27 cellular contexts compared by ENCODE assay signal in genomic region chr22:21845558-21846452, GRCh38. TPM values are rescaled to one million over a fixed set of nuclear protein-coding genes. Genes with fewer than 3 reads are reported as not detected.
DNase-seq lines count a peak whose midpoint lies in the region; ATAC-seq, FAIRE-seq and TF ChIP-seq lines count a peak whose summit lies in the region.
"Had no signal": no experiment of that assay in that cellular context is flagged by ENCODE, and none has a peak within 500 bp of the region (broad histone marks: within the 10 kb centered on the region; RNA-seq: fewer than 3 reads in every experiment).

No MANE protein-coding gene starts in this region.

- no peaks in the 10 kb centered on the region for H3K36me3 Mint-ChIP-seq in natural killer cell
- no peaks in the 10 kb centered on the region for H3K36me3 Mint-ChIP-seq in natural killer cell treated with Interleukin-12 subunit alpha and Interleukin-12 subunit beta and Interleukin-15 and Interleukin-18, amount 100 ng/mL, for 72 hours

- CTCF ChIA-PET in K562 (lab: Yijun Ruan, JAX; ENCODE audit: low intra/inter-chr PET ratio), result interaction anchor here (0.7 kb wide), 1 partner anchor 50 kb away, joined by 3 read pairs; no protein-coding TSS in a partner anchor

- POLR2A ChIA-PET in K562 (lab: Yijun Ruan, JAX), result interaction anchor here (0.5 to 45.6 kb wide), 7 partner anchors 9 to 88 kb away, joined by 3 to 1351 read pairs (median 4); partner anchors contain the start of gene MAPK1

- peaks cover 47% of the 10 kb centered on the region for H3K36me3 ChIP-seq in K562 (ENCODE audit: control insufficient read depth, insufficient read depth, low read length)
- H3K36me3 ChIP-seq: pancreas, Peyer's patch had no signal

- WGBS in K562 (ENCODE audit: insufficient coverage, low coverage, missing lambda C conversion rate), result 93% methylated on average over 1 of the region's 1 CpG
- 85% methylated on average over 1 of the region's 1 CpG for WGBS in right cardiac atrium

- no peak overlapping the region for H2AFZ ChIP-seq in K562 (ENCODE audit: low read depth, low read length)
- H2AFZ ChIP-seq: GM23248 had no signal

- peaks cover 88% of the 10 kb centered on the region for H3K79me2 ChIP-seq in K562 (ENCODE audit: control insufficient read depth, insufficient read depth, low read length)

- ATAC-seq in natural killer cell (no peak), K562 (peak; percentile 1), right cardiac atrium (peak; percentile 23 to 38), GM19351 (IDR thresholded peaks at IDR 0.05; ENCODE audit: unreplicated experiment) (no peak), HG02970 (IDR thresholded peaks at IDR 0.05; ENCODE audit: low FRiP score, unreplicated experiment) (no peak)
- ATAC-seq in natural killer cell treated with Interleukin-12 subunit alpha and Interleukin-12 subunit beta and Interleukin-15 and Interleukin-18, amount 100 ng/mL, for 72 hours, result no peak
- ATAC-seq: activated T-cell treated with anti-CD3 and anti-CD28 coated beads, Interleukin-2, amount 50 U/mL, for 72 hours; pancreas; stimulated activated memory B cell treated with anti-CD40 and anti-IgM and Interleukin-4, amounts not matched to agents 10 μg/mL and 1 μg/mL and 100 μg/mL, for 72 hours had no signal

- in situ Hi-C loops in K562 (cut with MboI), result no loop called here

- no peak for TF ChIP-seq EP300 in K562 (IDR thresholded peaks at IDR 0.05; ENCODE audit: low read length)

- no peak for FAIRE-seq in K562 (lab: Jason Lieb, UNC)
- FAIRE-seq: endometrium, GM12892, GM19239, pancreas had no signal

- H3K4me2 ChIP-seq in K562 (ENCODE audit: insufficient read depth, low read length), result no peak overlapping the region

- intact Hi-C loops in natural killer cell (cut with micrococcal nuclease) (no loop called here), K562 (cut with micrococcal nuclease) (no loop called here), right cardiac atrium (cut with DNase I) (no loop called here)

- H3K27ac Mint-ChIP-seq in natural killer cell, result peak overlapping the region; percentile 62 to 65
- peak overlapping the region in 1 of 2 donors; percentile 52 for H3K27ac Mint-ChIP-seq in natural killer cell treated with Interleukin-12 subunit alpha and Interleukin-12 subunit beta and Interleukin-15 and Interleukin-18, amount 100 ng/mL, for 72 hours
- H3K27ac Mint-ChIP-seq: activated CD4-positive, alpha-beta memory T cell treated with anti-CD3 and anti-CD28 coated beads, Interleukin-2, amount 10 ng/mL, durations not matched to agents 7 days and 5 days; CD4-positive, alpha-beta T cell; T-helper 2 cell treated with Interferon-gamma antibody and Interleukin-4, amounts not matched to agents 5 μg/mL and 100 μg/mL, for 36 hours had no signal

- no peak for TF ChIP-seq POLR2A in K562 (conservative IDR thresholded peaks at IDR 0.05)

- H3K9me1 ChIP-seq in K562 (ENCODE audit: control insufficient read depth, insufficient read depth, low read length), result peaks cover 16% of the 10 kb centered on the region

- H3K9me3 Mint-ChIP-seq in natural killer cell, result no peaks in the 10 kb centered on the region
- H3K9me3 Mint-ChIP-seq in natural killer cell treated with Interleukin-12 subunit alpha and Interleukin-12 subunit beta and Interleukin-15 and Interleukin-18, amount 100 ng/mL, for 72 hours, result no peaks in the 10 kb centered on the region
- H3K9me3 Mint-ChIP-seq: activated CD4-positive, alpha-beta memory T cell treated with anti-CD3 and anti-CD28 coated beads, Interleukin-2, amount 10 ng/mL, durations not matched to agents 7 days and 5 days; activated naive CD4-positive, alpha-beta T cell treated with anti-CD3 and anti-CD28 coated beads, Interleukin-2, amount 50 U/mL, for 24 hours; activated T-cell treated with anti-CD3 and anti-CD28 coated beads, Interleukin-2, amount 50 U/mL, for 72 hours; CD4-positive, alpha-beta T cell; stimulated activated memory B cell treated with anti-CD40 and anti-IgM and Interleukin-4, amounts not matched to agents 10 μg/mL and 1 μg/mL and 100 μg/mL, for 72 hours; T-helper 2 cell treated with Interferon-gamma antibody and Interleukin-4, amounts not matched to agents 5 μg/mL and 100 μg/mL, for 36 hours had no signal

- H3K4me1 ChIP-seq in K562 (replicated peaks in 1 of 2; ENCODE audit: control insufficient read depth in 2 of 2, insufficient read depth in 2 of 2, low read length in 2 of 2) (peaks cover 9 to 24% of the 10 kb centered on the region in 2 experiments; a peak in 4 of 5 replicates), right cardiac atrium (ENCODE audit: control insufficient read depth, insufficient read depth, low read length) (peaks cover 13% of the 10 kb centered on the region)

- no peaks in the 10 kb centered on the region for H3K27me3 Mint-ChIP-seq in natural killer cell (ENCODE audit: low read depth in 2 of 2)
- no peaks in the 10 kb centered on the region for H3K27me3 Mint-ChIP-seq in natural killer cell treated with Interleukin-12 subunit alpha and Interleukin-12 subunit beta and Interleukin-15 and Interleukin-18, amount 100 ng/mL, for 72 hours
- H3K27me3 Mint-ChIP-seq: activated CD4-positive, alpha-beta memory T cell treated with anti-CD3 and anti-CD28 coated beads, Interleukin-2, amount 10 ng/mL, durations not matched to agents 7 days and 5 days; activated naive CD4-positive, alpha-beta T cell treated with anti-CD3 and anti-CD28 coated beads, Interleukin-2, amount 50 U/mL, for 24 hours; CD4-positive, alpha-beta T cell; stimulated activated memory B cell treated with anti-CD40 and anti-IgM and Interleukin-4, amounts not matched to agents 10 μg/mL and 1 μg/mL and 100 μg/mL, for 72 hours had no signal

- peaks cover 73 to 80% of the 10 kb centered on the region in 2 donors for H3K4me1 Mint-ChIP-seq in natural killer cell
- H3K4me1 Mint-ChIP-seq in natural killer cell treated with Interleukin-12 subunit alpha and Interleukin-12 subunit beta and Interleukin-15 and Interleukin-18, amount 100 ng/mL, for 72 hours (ENCODE audit: low read depth in 2 of 2), result peaks cover 54 to 57% of the 10 kb centered on the region in 2 donors

- TF ChIP-seq CTCF in natural killer cell (IDR thresholded peaks at IDR 0.05) (no peak), K562 (IDR thresholded peaks at IDR 0.05 in 2 of 3, conservative IDR thresholded peaks at IDR 0.05 in 1 of 3; ENCODE audit: insufficient read depth in 2 of 3, low read depth in 1 of 3, low read length in 3 of 3) (no peak)

- H3K27ac ChIP-seq in K562 (ENCODE audit: extremely low read depth, low read depth, low read length), result 0 out of 3 replicates have a peak overlapping the region, but pooled peaks have one; percentile 0
- peak overlapping the region; percentile 70 for H3K27ac ChIP-seq in right cardiac atrium (ENCODE audit: low read length)
- H3K27ac ChIP-seq: GM23248, HL-60, pancreas, Peyer's patch, SK-N-MC, testis had no signal

- DNase-seq in natural killer cell (no peak), K562 (ENCODE audit: extremely low read depth in 1 of 4, low spot score in 3 of 4) (peak in 1 of 4 experiments; percentile 62), right cardiac atrium (no peak), hypothalamus (lab: John Stamatoyannopoulos, UW) (no peak), NCI-H748 treated with DMSO at 0.1 percent for 48 hours (lab: John Stamatoyannopoulos, UW) (no peak)
- DNase-seq in natural killer cell treated with Interleukin-12 subunit alpha and Interleukin-12 subunit beta and Interleukin-15 and Interleukin-18, amount 100 ng/mL, for 72 hours (ENCODE audit: low spot score), result no peak
- DNase-seq: activated CD4-positive, alpha-beta memory T cell treated with anti-CD3 and anti-CD28 coated beads, Interleukin-2, amount 10 ng/mL, durations not matched to agents 7 days and 5 days; activated T-cell treated with anti-CD3 and anti-CD28 coated beads, Interleukin-2, amount 50 U/mL, for 72 hours; CD4-positive, alpha-beta T cell; cortex of kidney; GM23248; IMR-90; NCI-H1417 treated with DMSO at 0.1 percent for 48 hours; NCI-H226; pancreas; Peyer's patch; testis had no signal

- H4K20me1 ChIP-seq in K562 (replicated peaks; ENCODE audit: control insufficient read depth, insufficient read depth, low read length), result peaks cover 48% of the 10 kb centered on the region

- H3K9ac ChIP-seq in K562 (ENCODE audit: insufficient read depth in 1 of 2, low read depth in 2 of 2, low read length in 2 of 2), result no peak overlapping the region
- H3K9ac ChIP-seq: GM23248 had no signal

- H3K27me3 ChIP-seq in K562 (ENCODE audit: control insufficient read depth in 2 of 2, insufficient read depth in 2 of 2, low read length in 2 of 2) (no peaks in the 10 kb centered on the region), right cardiac atrium (ENCODE audit: control insufficient read depth, insufficient read depth) (no peaks in the 10 kb centered on the region)
- H3K27me3 ChIP-seq: pancreas, Peyer's patch, testis had no signal

- TSS peak; percentile 18 for BruUV-seq in K562 (replicated peaks; lab: Mats Ljungman, UMichigan)

- no peak overlapping the region for H3K4me3 ChIP-seq in K562
- H3K4me3 ChIP-seq in right cardiac atrium (ENCODE audit: low read length), result no peak overlapping the region
- H3K4me3 ChIP-seq: GM23248, pancreas, Peyer's patch, SK-N-MC had no signal

- H3K9me3 ChIP-seq in K562 (replicated peaks; ENCODE audit: control insufficient read depth, insufficient read depth, low read depth, low read length) (no peaks in the 10 kb centered on the region), right cardiac atrium (ENCODE audit: control insufficient read depth, low read length) (no peaks in the 10 kb centered on the region)
- H3K9me3 ChIP-seq: pancreas, Peyer's patch, testis had no signal

- H3K4me3 Mint-ChIP-seq in natural killer cell, result peak overlapping the region; percentile 46
- no peak overlapping the region for H3K4me3 Mint-ChIP-seq in natural killer cell treated with Interleukin-12 subunit alpha and Interleukin-12 subunit beta and Interleukin-15 and Interleukin-18, amount 100 ng/mL, for 72 hours
- H3K4me3 Mint-ChIP-seq: activated CD4-positive, alpha-beta memory T cell treated with anti-CD3 and anti-CD28 coated beads, Interleukin-2, amount 10 ng/mL, durations not matched to agents 7 days and 5 days; activated naive CD4-positive, alpha-beta T cell treated with anti-CD3 and anti-CD28 coated beads, Interleukin-2, amount 50 U/mL, for 24 hours; activated T-cell treated with anti-CD3 and anti-CD28 coated beads, Interleukin-2, amount 50 U/mL, for 72 hours; CD4-positive, alpha-beta T cell; stimulated activated memory B cell treated with anti-CD40 and anti-IgM and Interleukin-4, amounts not matched to agents 10 μg/mL and 1 μg/mL and 100 μg/mL, for 72 hours; T-helper 2 cell treated with Interferon-gamma antibody and Interleukin-4, amounts not matched to agents 5 μg/mL and 100 μg/mL, for 36 hours had no signal

- no peak for TF ChIP-seq RAD21 in K562 (CRISPR knock-in tag; conservative IDR thresholded peaks at IDR 0.05 in 1 of 2, IDR thresholded peaks at IDR 0.05 in 1 of 2)

RNA-seq across cellular contexts. Expression of gene MAPK1, which starts 21.6 kb away (rescaled TPM):
- total RNA-seq in natural killer cell (100 to 1,000 TPM; 189 to 246 (median 214) TPM), K562 (2014; rRNA removed) (183 and 249 TPM in 2 replicates), K562 (2014; rRNA removed; fragmentation: Illumina TruSeq; extraction: Trizol) (319 and 370 TPM in 2 replicates), K562 (2015; rRNA removed; fragmentation: Illumina TruSeq; extraction: Trizol) (283 and 289 TPM in 2 replicates), K562 (2021) (464 and 475 TPM in 2 replicates), right cardiac atrium (100 to 1,000 TPM; 116 to 126 (median 123) TPM)
- 100 to 1,000 TPM; 168 to 176 TPM for total RNA-seq in natural killer cell treated with Interleukin-12 subunit alpha and Interleukin-12 subunit beta and Interleukin-15 and Interleukin-18, amount 100 ng/mL, for 72 hours
- total RNA-seq in K562 (2011; cell fraction: chromatin; rRNA removed; ENCODE audit: low replicate concordance), result 220 and 305 TPM in 2 replicates
- total RNA-seq in K562 (2011; cell fraction: nucleolus; rRNA removed), result 68.7 and 81.2 TPM in 2 replicates
- total RNA-seq in K562 (2011; cell fraction: nucleoplasm; rRNA removed), result 142 and 210 TPM in 2 replicates
- polyA plus RNA-seq in K562 (2011; rRNA removed) (381 and 575 TPM in 2 replicates), K562 (2014; fragmentation: Illumina TruSeq; extraction: Trizol) (260 and 350 TPM in 2 replicates), K562 (2014; fragmentation: Nextera tagmentation; extraction: Ambion mirVana) (10 to 100 TPM; 46.3 to 51.4 TPM), K562 (2014; rRNA removed) (146 and 212 TPM in 2 replicates), right cardiac atrium (14.8 TPM)
- 168 and 240 TPM in 2 replicates for polyA plus RNA-seq in K562 (2011; cell fraction: cytosol; rRNA removed)
- 236 and 309 TPM in 2 replicates for polyA plus RNA-seq in K562 (2011; cell fraction: nucleus; rRNA removed)
- 233 and 368 TPM in 2 replicates for polyA plus RNA-seq in K562 (2012)
- polyA minus RNA-seq in K562 (2011; rRNA and poly(A)+ RNA removed), result 295 and 429 TPM in 2 replicates
- 100 and 114 TPM in 2 replicates for polyA minus RNA-seq in K562 (2011; cell fraction: cytosol; rRNA and poly(A)+ RNA removed)
- 36.5 and 66.6 TPM in 2 replicates for polyA minus RNA-seq in K562 (2011; cell fraction: nucleus; rRNA and poly(A)+ RNA removed)

Comparison
In these comparisons a context has a peak if more than half of its experiments do, and no peak if none do; other contexts are left out.
1. ATAC-seq: peak in K562 (single experiment) and right cardiac atrium (2 of 2); none in natural killer cell (0 of 3), natural killer cell treated with Interleukin-12 subunit alpha and Interleukin-12 subunit beta and Interleukin-15 and Interleukin-18, amount 100 ng/mL, for 72 hours (0 of 2), GM19351 (single experiment) and HG02970 (single experiment).